In genomic region chr7:105654994-105655900, GRCh38 we compare ENCODE assay signal across 1 cellular context.
TF ChIP-seq lines count a peak whose summit lies in the region.

No MANE protein-coding gene starts in this region.

TF ChIP-seq in Ishikawa, 13 proteins besides CTCF, POLR2A, EP300 and RAD21 (continued from another document):
- TF ChIP-seq, protein P1, sequence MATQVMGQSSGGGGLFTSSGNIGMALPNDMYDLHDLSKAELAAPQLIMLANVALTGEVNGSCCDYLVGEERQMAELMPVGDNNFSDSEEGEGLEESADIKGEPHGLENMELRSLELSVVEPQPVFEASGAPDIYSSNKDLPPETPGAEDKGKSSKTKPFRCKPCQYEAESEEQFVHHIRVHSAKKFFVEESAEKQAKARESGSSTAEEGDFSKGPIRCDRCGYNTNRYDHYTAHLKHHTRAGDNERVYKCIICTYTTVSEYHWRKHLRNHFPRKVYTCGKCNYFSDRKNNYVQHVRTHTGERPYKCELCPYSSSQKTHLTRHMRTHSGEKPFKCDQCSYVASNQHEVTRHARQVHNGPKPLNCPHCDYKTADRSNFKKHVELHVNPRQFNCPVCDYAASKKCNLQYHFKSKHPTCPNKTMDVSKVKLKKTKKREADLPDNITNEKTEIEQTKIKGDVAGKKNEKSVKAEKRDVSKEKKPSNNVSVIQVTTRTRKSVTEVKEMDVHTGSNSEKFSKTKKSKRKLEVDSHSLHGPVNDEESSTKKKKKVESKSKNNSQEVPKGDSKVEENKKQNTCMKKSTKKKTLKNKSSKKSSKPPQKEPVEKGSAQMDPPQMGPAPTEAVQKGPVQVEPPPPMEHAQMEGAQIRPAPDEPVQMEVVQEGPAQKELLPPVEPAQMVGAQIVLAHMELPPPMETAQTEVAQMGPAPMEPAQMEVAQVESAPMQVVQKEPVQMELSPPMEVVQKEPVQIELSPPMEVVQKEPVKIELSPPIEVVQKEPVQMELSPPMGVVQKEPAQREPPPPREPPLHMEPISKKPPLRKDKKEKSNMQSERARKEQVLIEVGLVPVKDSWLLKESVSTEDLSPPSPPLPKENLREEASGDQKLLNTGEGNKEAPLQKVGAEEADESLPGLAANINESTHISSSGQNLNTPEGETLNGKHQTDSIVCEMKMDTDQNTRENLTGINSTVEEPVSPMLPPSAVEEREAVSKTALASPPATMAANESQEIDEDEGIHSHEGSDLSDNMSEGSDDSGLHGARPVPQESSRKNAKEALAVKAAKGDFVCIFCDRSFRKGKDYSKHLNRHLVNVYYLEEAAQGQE (IDR thresholded peaks at IDR 0.05; ENCODE audit: low read depth) = peak; percentile 87
- no peak for TF ChIP-seq TAF1 (IDR thresholded peaks at IDR 0.05; ENCODE audit: low read depth)
